In the genomic region with DNA sequence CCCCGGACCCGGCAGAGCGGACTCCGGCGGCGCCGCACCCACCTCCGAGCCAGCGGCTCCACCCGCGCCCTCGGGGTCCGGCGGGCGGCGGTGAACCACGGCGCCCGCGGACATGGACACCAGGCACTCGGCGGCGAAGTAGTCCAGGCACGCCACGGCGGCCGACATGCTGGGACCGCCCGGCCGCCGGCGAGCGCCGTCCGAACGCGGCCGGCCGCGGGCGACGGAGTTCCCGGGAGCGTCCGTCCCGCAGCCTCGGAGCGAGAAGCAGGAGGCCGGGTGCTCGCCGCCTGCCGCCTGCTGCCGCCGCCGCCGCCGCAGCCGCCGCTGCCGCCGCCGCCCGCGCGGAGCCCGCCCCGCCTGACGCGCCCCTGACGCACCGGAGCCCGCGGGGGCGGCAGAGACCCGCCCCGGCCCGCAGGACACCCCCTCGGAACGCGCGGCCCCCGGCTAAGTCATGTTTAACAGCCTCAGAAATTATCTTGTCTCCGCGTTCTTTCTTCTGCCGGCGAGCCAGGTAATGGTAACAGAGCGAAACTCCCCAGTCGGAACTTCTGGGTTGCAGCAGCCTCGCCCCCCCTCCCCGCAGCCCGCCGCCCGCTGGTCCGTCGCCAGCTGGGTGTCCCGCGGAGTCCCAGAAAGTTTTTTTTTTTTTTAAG, we compare ENCODE assay signal across 8 cellular contexts. TPM values are rescaled to one million over a fixed set of nuclear protein-coding genes. Genes with fewer than 3 reads are reported as not detected.
A peak's percentile ranks its signal among the peaks of the same experiment; 100 is the strongest.
DNase-seq lines count a peak whose midpoint lies in the region; ATAC-seq and TF ChIP-seq lines count a peak whose summit lies in the region.

A gene (minus strand): TSS at position 342 of the 659 bp plus-strand sequence. CDS start 174 bp downstream, at position 168.

- peak within 1 kb of the TSS; percentile 98 for H2AFZ ChIP-seq in GM23338

- DNase-seq in AG10803 (ENCODE audit: low read depth) (no peak), GM23338 (ENCODE audit: low spot score) (peak; percentile 55), T-cell (peak in 17 of 34 experiments; percentile 3 to 37 (median 16)), lower lobe of right lung (no peak)
- DNase-seq in central memory CD4-positive, alpha-beta T cell = peak; percentile 34
- DNase-seq in stimulated activated naive CD4-positive, alpha-beta T cell (lab: John Stamatoyannopoulos, UW) = peak; percentile 4 to 47 (median 12)

- no peaks in the 10 kb centered on the region for H4K20me1 ChIP-seq in GM23338 (replicated peaks; ENCODE audit: insufficient read depth)

- peaks cover 16% of the 10 kb centered on the region for H3K9me3 ChIP-seq in lower lobe of right lung

- H3F3A ChIP-seq in GM23338 (replicated peaks; ENCODE audit: low read depth) = no peaks in the 10 kb centered on the region

- H3K9me3 Mint-ChIP-seq in GM23338 = peaks cover 4% of the 10 kb centered on the region; the same call in 2 of the 3 replicates
- H3K9me3 Mint-ChIP-seq in T-cell = no peaks in the 10 kb centered on the region

- H3K9me2 ChIP-seq in GM23338 (ENCODE audit: insufficient read depth) = no peaks in the 10 kb centered on the region

- H3K36me3 Mint-ChIP-seq in GM23338 (ENCODE audit: low read depth) (no peaks in the 10 kb centered on the region), T-cell (no peaks in the 10 kb centered on the region)

- H3K4me1 ChIP-seq in GM23338 (ENCODE audit: insufficient read depth) (peaks cover 6% of the 10 kb centered on the region; the same call in 1 of the 2 replicates), lower lobe of right lung (peaks cover 5% of the 10 kb centered on the region)

- H3K4me1 Mint-ChIP-seq in GM23338 (peaks cover 4% of the 10 kb centered on the region; the same call in 1 of the 3 replicates), T-cell (peaks cover 7 to 13% (median 12%) of the 10 kb centered on the region in 3 donors)

- H3K27me3 Mint-ChIP-seq in GM23338 (ENCODE audit: insufficient read depth, low read depth, poor library complexity) = peaks cover 62% of the 10 kb centered on the region
- peaks cover 63 to 80% of the 10 kb centered on the region in 2 donors for H3K27me3 Mint-ChIP-seq in T-cell

- TF ChIP-seq CTCF in AG10803 (conservative IDR thresholded peaks at IDR 0.05; ENCODE audit: low read length) (no peak), GM23338 (conservative IDR thresholded peaks at IDR 0.05; ENCODE audit: low read depth in 2 of 2) (no peak), lower lobe of right lung (IDR thresholded peaks at IDR 0.05) (no peak)

- no peaks in the 10 kb centered on the region for H3K79me2 ChIP-seq in GM23338 (replicated peaks; ENCODE audit: insufficient read depth)

- intact Hi-C loops in lower lobe of right lung (cut with DNase I) = no loop called here

- H3K4me3 ChIP-seq in AG10803 (ENCODE audit: low read length) = peak within 1 kb of the TSS; percentile 48
- peak within 1 kb of the TSS; percentile 56 for H3K4me3 ChIP-seq in GM23338
- peak within 1 kb of the TSS; percentile 50 for H3K4me3 ChIP-seq in lower lobe of right lung

- peak within 1 kb of the TSS; percentile 79 for H3K4me2 ChIP-seq in GM23338

- POLR2A ChIA-PET in T-cell (lab: Charles Lee) = interaction anchor here in 1 of 2 donors (0.6 kb wide), 1 partner anchor 41 kb away, joined by 3 read pairs; no protein-coding TSS in a partner anchor

- H3K27ac ChIP-seq in GM23338 (ENCODE audit: low read depth) = no peak within 1 kb of the TSS
- H3K27ac ChIP-seq in lower lobe of right lung = no peak within 1 kb of the TSS

- ATAC-seq in GM23338 = peak; percentile 32
- peak; percentile 71 to 80 (median 79) for ATAC-seq in T-cell (replicated peaks in 1 of 4)
- ATAC-seq in lower lobe of right lung = peak in 1 of 2 donors; percentile 23
- no peak for ATAC-seq in GM19328 (IDR thresholded peaks at IDR 0.05; ENCODE audit: unreplicated experiment)
- ATAC-seq in HG03280 (IDR thresholded peaks at IDR 0.05; ENCODE audit: unreplicated experiment) = no peak

- no peaks in the 10 kb centered on the region for H3K36me3 ChIP-seq in GM23338 (ENCODE audit: insufficient read depth)
- no peaks in the 10 kb centered on the region for H3K36me3 ChIP-seq in lower lobe of right lung

- H3K27ac Mint-ChIP-seq in GM23338 (no peak within 1 kb of the TSS), T-cell (peak within 1 kb of the TSS in 1 of 2 donors; percentile 31)

- H3K4me3 Mint-ChIP-seq in GM23338 (peak within 1 kb of the TSS; percentile 79), T-cell (peak within 1 kb of the TSS; percentile 78 to 82 (median 81))

- CTCF ChIA-PET in T-cell (lab: Charles Lee) = no interaction called here

- H3K27me3 ChIP-seq in GM23338 (ENCODE audit: insufficient read depth) (peaks cover 94% of the 10 kb centered on the region), lower lobe of right lung (ENCODE audit: low read depth) (peaks cover 83% of the 10 kb centered on the region)

TF ChIP-seq in GM23338, 12 proteins besides CTCF, POLR2A, EP300 and RAD21:
- TF ChIP-seq, protein P1, sequence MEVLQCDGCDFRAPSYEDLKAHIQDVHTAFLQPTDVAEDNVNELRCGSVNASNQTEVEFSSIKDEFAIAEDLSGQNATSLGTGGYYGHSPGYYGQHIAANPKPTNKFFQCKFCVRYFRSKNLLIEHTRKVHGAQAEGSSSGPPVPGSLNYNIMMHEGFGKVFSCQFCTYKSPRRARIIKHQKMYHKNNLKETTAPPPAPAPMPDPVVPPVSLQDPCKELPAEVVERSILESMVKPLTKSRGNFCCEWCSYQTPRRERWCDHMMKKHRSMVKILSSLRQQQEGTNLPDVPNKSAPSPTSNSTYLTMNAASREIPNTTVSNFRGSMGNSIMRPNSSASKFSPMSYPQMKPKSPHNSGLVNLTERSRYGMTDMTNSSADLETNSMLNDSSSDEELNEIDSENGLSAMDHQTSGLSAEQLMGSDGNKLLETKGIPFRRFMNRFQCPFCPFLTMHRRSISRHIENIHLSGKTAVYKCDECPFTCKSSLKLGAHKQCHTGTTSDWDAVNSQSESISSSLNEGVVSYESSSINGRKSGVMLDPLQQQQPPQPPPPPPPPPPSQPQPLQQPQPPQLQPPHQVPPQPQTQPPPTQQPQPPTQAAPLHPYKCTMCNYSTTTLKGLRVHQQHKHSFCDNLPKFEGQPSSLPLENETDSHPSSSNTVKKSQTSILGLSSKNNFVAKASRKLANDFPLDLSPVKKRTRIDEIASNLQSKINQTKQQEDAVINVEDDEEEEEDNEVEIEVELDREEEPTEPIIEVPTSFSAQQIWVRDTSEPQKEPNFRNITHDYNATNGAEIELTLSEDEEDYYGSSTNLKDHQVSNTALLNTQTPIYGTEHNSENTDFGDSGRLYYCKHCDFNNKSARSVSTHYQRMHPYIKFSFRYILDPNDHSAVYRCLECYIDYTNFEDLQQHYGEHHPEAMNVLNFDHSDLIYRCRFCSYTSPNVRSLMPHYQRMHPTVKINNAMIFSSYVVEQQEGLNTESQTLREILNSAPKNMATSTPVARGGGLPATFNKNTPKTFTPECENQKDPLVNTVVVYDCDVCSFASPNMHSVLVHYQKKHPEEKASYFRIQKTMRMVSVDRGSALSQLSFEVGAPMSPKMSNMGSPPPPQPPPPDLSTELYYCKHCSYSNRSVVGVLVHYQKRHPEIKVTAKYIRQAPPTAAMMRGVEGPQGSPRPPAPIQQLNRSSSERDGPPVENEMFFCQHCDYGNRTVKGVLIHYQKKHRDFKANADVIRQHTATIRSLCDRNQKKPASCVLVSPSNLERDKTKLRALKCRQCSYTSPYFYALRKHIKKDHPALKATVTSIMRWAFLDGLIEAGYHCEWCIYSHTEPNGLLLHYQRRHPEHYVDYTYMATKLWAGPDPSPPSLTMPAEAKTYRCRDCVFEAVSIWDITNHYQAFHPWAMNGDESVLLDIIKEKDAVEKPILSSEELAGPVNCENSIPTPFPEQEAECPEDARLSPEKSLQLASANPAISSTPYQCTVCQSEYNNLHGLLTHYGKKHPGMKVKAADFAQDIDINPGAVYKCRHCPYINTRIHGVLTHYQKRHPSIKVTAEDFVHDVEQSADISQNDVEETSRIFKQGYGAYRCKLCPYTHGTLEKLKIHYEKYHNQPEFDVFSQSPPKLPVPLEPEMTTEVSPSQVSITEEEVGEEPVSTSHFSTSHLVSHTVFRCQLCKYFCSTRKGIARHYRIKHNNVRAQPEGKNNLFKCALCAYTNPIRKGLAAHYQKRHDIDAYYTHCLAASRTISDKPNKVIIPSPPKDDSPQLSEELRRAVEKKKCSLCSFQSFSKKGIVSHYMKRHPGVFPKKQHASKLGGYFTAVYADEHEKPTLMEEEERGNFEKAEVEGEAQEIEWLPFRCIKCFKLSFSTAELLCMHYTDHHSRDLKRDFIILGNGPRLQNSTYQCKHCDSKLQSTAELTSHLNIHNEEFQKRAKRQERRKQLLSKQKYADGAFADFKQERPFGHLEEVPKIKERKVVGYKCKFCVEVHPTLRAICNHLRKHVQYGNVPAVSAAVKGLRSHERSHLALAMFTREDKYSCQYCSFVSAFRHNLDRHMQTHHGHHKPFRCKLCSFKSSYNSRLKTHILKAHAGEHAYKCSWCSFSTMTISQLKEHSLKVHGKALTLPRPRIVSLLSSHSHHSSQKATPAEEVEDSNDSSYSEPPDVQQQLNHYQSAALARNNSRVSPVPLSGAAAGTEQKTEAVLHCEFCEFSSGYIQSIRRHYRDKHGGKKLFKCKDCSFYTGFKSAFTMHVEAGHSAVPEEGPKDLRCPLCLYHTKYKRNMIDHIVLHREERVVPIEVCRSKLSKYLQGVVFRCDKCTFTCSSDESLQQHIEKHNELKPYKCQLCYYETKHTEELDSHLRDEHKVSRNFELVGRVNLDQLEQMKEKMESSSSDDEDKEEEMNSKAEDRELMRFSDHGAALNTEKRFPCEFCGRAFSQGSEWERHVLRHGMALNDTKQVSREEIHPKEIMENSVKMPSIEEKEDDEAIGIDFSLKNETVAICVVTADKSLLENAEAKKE (CRISPR knock-in tag; IDR thresholded peaks at IDR 0.05) = no peak
- no peak for TF ChIP-seq POLR2AphosphoS5 (IDR thresholded peaks at IDR 0.05; ENCODE audit: low read depth)

RNA-seq across cellular contexts. Expression of the gene that starts here (rescaled TPM):
- total RNA-seq in GM23338 (2014; rRNA removed; shearing (Covaris generic)) = not detected in 2 replicates
- not detected in 2 replicates for polyA plus RNA-seq in GM23338 (2016; fragmentation: Nextera tagmentation; extraction: Ambion mirVana)
- total RNA-seq in T-cell = not detected
- not detected for total RNA-seq in lower lobe of right lung

Comparison
In these comparisons a context has a peak if more than half of its experiments do, and no peak if none do; other contexts are left out.
1. Peak in DNase-seq, ATAC-seq, H3K4me3 ChIP-seq and H3K4me2 ChIP-seq in GM23338; RNA of the gene not detected or under 1 TPM.
2. Peak in ATAC-seq in T-cell; RNA of the gene not detected or under 1 TPM.
3. DNase-seq: peak in central memory CD4-positive, alpha-beta T cell (single experiment) and stimulated activated naive CD4-positive, alpha-beta T cell (6 of 6); none in AG10803 (single experiment) and lower lobe of right lung (single experiment).
4. Peak in every context shown above with its lines, with median percentiles within 50 percentile points of each other: H3K4me3 ChIP-seq.